In the genomic region with DNA sequence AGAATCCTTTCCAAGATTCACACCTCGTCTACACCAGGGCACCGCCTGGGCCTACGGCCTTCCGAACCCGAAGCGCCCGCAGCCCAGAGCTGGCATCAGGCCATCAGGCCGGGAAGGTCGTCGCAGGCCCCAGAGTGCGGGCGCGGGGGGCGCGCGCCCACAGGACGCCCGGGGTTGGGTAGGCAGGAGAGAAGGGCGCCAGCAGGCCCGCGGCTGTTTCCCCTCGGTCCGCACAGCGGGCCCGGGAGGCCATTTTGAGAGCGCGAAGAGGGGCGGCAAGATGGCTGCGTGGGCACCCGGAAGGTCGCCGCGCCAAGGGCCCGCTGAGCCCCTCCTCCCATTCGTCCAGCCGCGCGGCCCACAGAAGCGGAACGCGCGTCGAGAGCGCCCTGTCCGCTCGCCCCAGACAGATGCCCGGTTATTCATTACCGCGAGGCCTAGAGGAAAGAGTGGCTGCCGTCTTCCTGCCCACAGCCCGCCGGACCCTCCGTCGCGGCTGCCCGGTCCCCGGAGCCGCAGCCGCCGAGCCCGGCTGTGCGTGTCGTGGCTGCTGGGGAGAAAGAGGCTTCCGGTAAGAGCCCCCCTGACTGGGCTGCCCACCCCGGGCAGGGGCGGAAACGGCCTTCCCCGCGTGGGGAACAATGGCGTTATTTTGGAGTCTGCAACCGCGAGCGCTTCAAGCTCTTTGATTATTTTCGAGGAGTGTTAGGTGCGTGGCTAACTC, we compare ENCODE assay signal across 11 cellular contexts. TPM values are rescaled to one million over a fixed set of nuclear protein-coding genes. Genes with fewer than 3 reads are reported as not detected.
DNase-seq lines count a peak whose midpoint lies in the region; ATAC-seq and TF ChIP-seq lines count a peak whose summit lies in the region.
"Had no signal": no experiment of that assay in that cellular context is flagged by ENCODE, and none has a peak within 500 bp of the region (broad histone marks: within the 10 kb centered on the region; RNA-seq: fewer than 3 reads in every experiment).

No MANE protein-coding gene starts in this region.

- TF ChIP-seq CTCF in fibroblast of lung (conservative IDR thresholded peaks at IDR 0.05 in 1 of 2, IDR thresholded peaks at IDR 0.05 in 1 of 2; ENCODE audit: low read depth in 1 of 2, low read length in 2 of 2) (no peak), nephron progenitor cell (IDR thresholded peaks at IDR 0.05) (no peak)

- no peaks in the 10 kb centered on the region for H3K9me3 ChIP-seq in fibroblast of lung (ENCODE audit: control insufficient read depth, insufficient read depth, low read depth, low read length)

- no peaks in the 10 kb centered on the region for H3K9me3 Mint-ChIP-seq in activated naive CD4-positive, alpha-beta T cell treated with anti-CD3 and anti-CD28 coated beads for 36 hours
- no peaks in the 10 kb centered on the region for H3K9me3 Mint-ChIP-seq in nephron progenitor cell

- peaks cover 5% of the 10 kb centered on the region for H3K4me1 Mint-ChIP-seq in activated naive CD4-positive, alpha-beta T cell treated with anti-CD3 and anti-CD28 coated beads for 36 hours (ENCODE audit: low read depth)
- H3K4me1 Mint-ChIP-seq in nephron progenitor cell: no peaks in the 10 kb centered on the region

- intact Hi-C loops in activated naive CD4-positive, alpha-beta T cell treated with anti-CD3 and anti-CD28 coated beads for 36 hours (cut with micrococcal nuclease): loop anchor here (2.0 kb wide), 1 partner anchor 20 kb away; no protein-coding TSS in a partner anchor

- no peak overlapping the region for H3K9ac ChIP-seq in fibroblast of lung (ENCODE audit: insufficient read depth, low read length)

- CTCF ChIA-PET in activated naive CD4-positive, alpha-beta T cell treated with anti-CD3 and anti-CD28 coated beads for 36 hours (lab: Charles Lee): interaction anchor here (1.2 to 6.0 kb wide), 3 partner anchors 14 to 52 kb away, joined by 3 to 47 read pairs (median 4); no protein-coding TSS in a partner anchor

- H3K27ac ChIP-seq in fibroblast of lung (ENCODE audit: insufficient read depth, low read length): no peak overlapping the region
- H3K27ac ChIP-seq in urinary bladder (ENCODE audit: low read depth): no peak overlapping the region

- H2AFZ ChIP-seq in fibroblast of lung (ENCODE audit: low read length): no peak overlapping the region

- peak overlapping the region; percentile 69 for H3K4me3 Mint-ChIP-seq in activated naive CD4-positive, alpha-beta T cell treated with anti-CD3 and anti-CD28 coated beads for 36 hours
- H3K4me3 Mint-ChIP-seq in nephron progenitor cell: peak overlapping the region; percentile 73

- H3K79me2 ChIP-seq in fibroblast of lung (ENCODE audit: control insufficient read depth, insufficient read depth, low read length): no peaks in the 10 kb centered on the region

- peaks cover 52% of the 10 kb centered on the region for H3K27me3 Mint-ChIP-seq in activated naive CD4-positive, alpha-beta T cell treated with anti-CD3 and anti-CD28 coated beads for 36 hours (ENCODE audit: low read depth)
- peaks cover 100% of the 10 kb centered on the region for H3K27me3 Mint-ChIP-seq in nephron progenitor cell (ENCODE audit: low read depth, poor library complexity)

- peak overlapping the region; percentile 18 for H3K4me2 ChIP-seq in fibroblast of lung (ENCODE audit: extremely low read depth, insufficient read depth, low read length)

- H3K36me3 Mint-ChIP-seq in activated naive CD4-positive, alpha-beta T cell treated with anti-CD3 and anti-CD28 coated beads for 36 hours (ENCODE audit: low read depth): no peaks in the 10 kb centered on the region
- H3K36me3 Mint-ChIP-seq in nephron progenitor cell (ENCODE audit: low read depth): no peaks in the 10 kb centered on the region

- ATAC-seq in HG03521 (IDR thresholded peaks at IDR 0.05; ENCODE audit: unreplicated experiment) (no peak), GM18867 (IDR thresholded peaks at IDR 0.05; ENCODE audit: unreplicated experiment) (no peak), HG02870 (IDR thresholded peaks at IDR 0.05; ENCODE audit: unreplicated experiment) (no peak)

- H3K36me3 ChIP-seq in fibroblast of lung (ENCODE audit: control insufficient read depth, insufficient read depth, low read length) (no peaks in the 10 kb centered on the region), urinary bladder (ENCODE audit: insufficient read depth) (no peaks in the 10 kb centered on the region)

- no peaks in the 10 kb centered on the region for H4K20me1 ChIP-seq in fibroblast of lung (ENCODE audit: control insufficient read depth, extremely low read depth, insufficient read depth, low read length)

- no peak overlapping the region for H3K27ac Mint-ChIP-seq in activated naive CD4-positive, alpha-beta T cell treated with anti-CD3 and anti-CD28 coated beads for 36 hours
- no peak overlapping the region for H3K27ac Mint-ChIP-seq in nephron progenitor cell

- H3K4me1 ChIP-seq in fibroblast of lung (ENCODE audit: control insufficient read depth, extremely low read depth, insufficient read depth, low read length) (no peaks in the 10 kb centered on the region), urinary bladder (ENCODE audit: insufficient read depth) (peaks cover 2% of the 10 kb centered on the region)

- WGBS in urinary bladder: 9% methylated on average over 75 of the region's 75 CpGs

- no peak for DNase-seq in activated naive CD4-positive, alpha-beta T cell treated with anti-CD3 and anti-CD28 coated beads for 36 hours
- no peak for DNase-seq in activated naive CD4-positive, alpha-beta T cell (lab: John Stamatoyannopoulos, UW)
- DNase-seq in fibroblast of lung (ENCODE audit: low read depth in 2 of 2) (no peak), nephron progenitor cell (peak; percentile 51)
- DNase-seq: central memory CD4-positive, alpha-beta T cell; NCI-H446; stimulated activated CD4-positive, alpha-beta T cell treated with anti-CD3 and anti-CD28 coated beads, Interleukin-1b, Interleukin-23, amount 100 ng/mL, for 48 hours had no signal

- peaks cover 61% of the 10 kb centered on the region for H3K27me3 ChIP-seq in fibroblast of lung (ENCODE audit: control insufficient read depth, insufficient read depth, low read length)

- H3K4me3 ChIP-seq in fibroblast of lung (replicated peaks in 1 of 4; ENCODE audit: control extremely low read depth in 1 of 4, insufficient read depth in 1 of 4, low read depth in 3 of 4, low read length in 4 of 4) (no peak overlapping the region), urinary bladder (ENCODE audit: low read depth, low read length) (peak overlapping the region; percentile 38)

RNA-seq across cellular contexts. Expression of a gene that starts 44.2 kb away (rescaled TPM):
- 10 to 100 TPM; 93.0 to 96.5 TPM for total RNA-seq in activated naive CD4-positive, alpha-beta T cell treated with anti-CD3 and anti-CD28 coated beads for 36 hours
- total RNA-seq in fibroblast of lung: 52.4 and 61.3 TPM in 2 replicates
- 20.4 and 22.7 TPM in 2 replicates for polyA plus RNA-seq in fibroblast of lung
- 24.8 and 26.6 TPM in 2 replicates for polyA plus RNA-seq in fibroblast of lung (2012)
- 44.3 and 85.3 TPM in 2 replicates for polyA minus RNA-seq in fibroblast of lung (ENCODE audit: low replicate concordance)
- total RNA-seq in urinary bladder: 31.1 TPM
- 33.2 TPM for polyA plus RNA-seq in urinary bladder
